ENCODE assay signal across 22 cellular contexts in genomic region chr7:71497233-71497946, GRCh38.
A peak's percentile ranks its signal among the peaks of the same experiment; 100 is the strongest.
DNase-seq lines count a peak whose midpoint lies in the region; ATAC-seq and TF ChIP-seq lines count a peak whose summit lies in the region.
"Had no signal": no experiment of that assay in that cellular context is flagged by ENCODE, and none has a peak within 500 bp of the region (broad histone marks: within the 10 kb centered on the region; RNA-seq: fewer than 3 reads in every experiment).

No MANE protein-coding gene starts in this region.

- no peak for TF ChIP-seq CTCF in gastrocnemius medialis (IDR thresholded peaks at IDR 0.05 in 4 of 5, conservative IDR thresholded peaks at IDR 0.05 in 1 of 5)
- TF ChIP-seq CTCF in activated CD8-positive, alpha-beta T cell treated with anti-CD3 and anti-CD28 coated beads for 36 hours (IDR thresholded peaks at IDR 0.05), result no peak

- in situ Hi-C loops in gastrocnemius medialis (cut with MboI; ENCODE audit: low sequenced_read_pairs in 4 of 4), result no loop called here

- CTCF ChIA-PET in activated CD8-positive, alpha-beta T cell treated with anti-CD3 and anti-CD28 coated beads for 36 hours (lab: Charles Lee), result no interaction called here

- no peaks in the 10 kb centered on the region for H3K36me3 Mint-ChIP-seq in activated CD8-positive, alpha-beta T cell treated with anti-CD3 and anti-CD28 coated beads for 36 hours (ENCODE audit: low read depth)
- no peaks in the 10 kb centered on the region for H3K36me3 Mint-ChIP-seq in natural killer cell treated with Interleukin-12 subunit alpha and Interleukin-12 subunit beta and Interleukin-15 and Interleukin-18, amount 100 ng/mL, for 72 hours
- H3K36me3 Mint-ChIP-seq: activated naive CD4-positive, alpha-beta T cell treated with anti-CD3 and anti-CD28 coated beads, Interleukin-2, amount 50 U/mL, for 24 hours; naive B cell had no signal

- TF ChIP-seq POLR2A in gastrocnemius medialis (IDR thresholded peaks at IDR 0.05), result no peak

- peaks cover 4% of the 10 kb centered on the region for H3K9me3 Mint-ChIP-seq in activated CD8-positive, alpha-beta T cell treated with anti-CD3 and anti-CD28 coated beads for 36 hours
- H3K9me3 Mint-ChIP-seq in natural killer cell treated with Interleukin-12 subunit alpha and Interleukin-12 subunit beta and Interleukin-15 and Interleukin-18, amount 100 ng/mL, for 72 hours, result peaks cover 7% of the 10 kb centered on the region

- H3K27me3 Mint-ChIP-seq in activated CD8-positive, alpha-beta T cell treated with anti-CD3 and anti-CD28 coated beads for 36 hours, result no peaks in the 10 kb centered on the region
- no peaks in the 10 kb centered on the region for H3K27me3 Mint-ChIP-seq in natural killer cell treated with Interleukin-12 subunit alpha and Interleukin-12 subunit beta and Interleukin-15 and Interleukin-18, amount 100 ng/mL, for 72 hours
- H3K27me3 Mint-ChIP-seq: activated naive CD4-positive, alpha-beta T cell treated with anti-CD3 and anti-CD28 coated beads, Interleukin-2, amount 50 U/mL, for 24 hours; naive B cell had no signal

- H3K4me1 Mint-ChIP-seq in activated CD8-positive, alpha-beta T cell treated with anti-CD3 and anti-CD28 coated beads for 36 hours (ENCODE audit: low read depth), result no peaks in the 10 kb centered on the region
- H3K4me1 Mint-ChIP-seq in natural killer cell treated with Interleukin-12 subunit alpha and Interleukin-12 subunit beta and Interleukin-15 and Interleukin-18, amount 100 ng/mL, for 72 hours (ENCODE audit: low read depth in 2 of 2), result no peaks in the 10 kb centered on the region
- H3K4me1 Mint-ChIP-seq: activated naive CD4-positive, alpha-beta T cell treated with anti-CD3 and anti-CD28 coated beads, Interleukin-2, amount 50 U/mL, for 24 hours; naive B cell had no signal

- peak overlapping the region in 3 of 4 donors; percentile 12 to 29 (median 18) for H3K27ac ChIP-seq in gastrocnemius medialis
- H3K27ac ChIP-seq: BLaER1 treated with 17β-estradiol and CSF1 and Interleukin-3, amounts not matched to agents 10 nM and 100 nM; right lobe of liver had no signal

- H3K4me1 ChIP-seq in gastrocnemius medialis, result no peaks in the 10 kb centered on the region
- H3K4me1 ChIP-seq: right lobe of liver had no signal

- no peak overlapping the region for H3K27ac Mint-ChIP-seq in activated CD8-positive, alpha-beta T cell treated with anti-CD3 and anti-CD28 coated beads for 36 hours
- no peak overlapping the region for H3K27ac Mint-ChIP-seq in natural killer cell treated with Interleukin-12 subunit alpha and Interleukin-12 subunit beta and Interleukin-15 and Interleukin-18, amount 100 ng/mL, for 72 hours
- H3K27ac Mint-ChIP-seq: activated naive CD4-positive, alpha-beta T cell treated with anti-CD3 and anti-CD28 coated beads, Interleukin-2, amount 50 U/mL, for 24 hours; activated T-cell treated with anti-CD3 and anti-CD28 coated beads, Interleukin-2, amount 50 U/mL, for 72 hours; naive B cell had no signal

- no peak overlapping the region for H3K4me3 Mint-ChIP-seq in activated CD8-positive, alpha-beta T cell treated with anti-CD3 and anti-CD28 coated beads for 36 hours
- no peak overlapping the region for H3K4me3 Mint-ChIP-seq in natural killer cell treated with Interleukin-12 subunit alpha and Interleukin-12 subunit beta and Interleukin-15 and Interleukin-18, amount 100 ng/mL, for 72 hours
- H3K4me3 Mint-ChIP-seq: activated naive CD4-positive, alpha-beta T cell treated with anti-CD3 and anti-CD28 coated beads, Interleukin-2, amount 50 U/mL, for 24 hours; activated T-cell treated with anti-CD3 and anti-CD28 coated beads, Interleukin-2, amount 50 U/mL, for 72 hours; naive B cell had no signal

- no peaks in the 10 kb centered on the region for H3K27me3 ChIP-seq in gastrocnemius medialis
- H3K27me3 ChIP-seq: BLaER1 treated with 17β-estradiol and CSF1 and Interleukin-3, amounts not matched to agents 10 nM and 100 nM; right lobe of liver had no signal

- H3K9me3 ChIP-seq in gastrocnemius medialis, result no peaks in the 10 kb centered on the region
- H3K9me3 ChIP-seq: right lobe of liver had no signal

- no peak overlapping the region for H3K4me3 ChIP-seq in gastrocnemius medialis
- H3K4me3 ChIP-seq: BLaER1 treated with 17β-estradiol and CSF1 and Interleukin-3, amounts not matched to agents 10 nM and 100 nM; lung; right lobe of liver had no signal

- POLR2A ChIA-PET in activated CD8-positive, alpha-beta T cell treated with anti-CD3 and anti-CD28 coated beads for 36 hours (lab: Charles Lee), result no interaction called here

- DNase-seq in Ammon's horn (ENCODE audit: low spot score) (peak; percentile 60), NOMO-1 treated with dmso at 0.1 percent for 144 hours (lab: John Stamatoyannopoulos, UW; ENCODE audit: unreplicated experiment) (peak; percentile 8), Right ventricle myocardium superior (peak; percentile 63), gastrocnemius medialis (peak; percentile 4 to 14), iPS-NIHi7 (ENCODE audit: extremely low spot score) (no peak), NCI-H510A treated with DMSO at 0.1 percent for 48 hours (lab: John Stamatoyannopoulos, UW) (no peak)
- no peak for DNase-seq in activated CD8-positive, alpha-beta T cell treated with anti-CD3 and anti-CD28 coated beads for 36 hours
- no peak for DNase-seq in natural killer cell treated with Interleukin-12 subunit alpha and Interleukin-12 subunit beta and Interleukin-15 and Interleukin-18, amount 100 ng/mL, for 72 hours (ENCODE audit: low spot score)
- DNase-seq: activated T-cell treated with anti-CD3 and anti-CD28 coated beads, Interleukin-2, amount 50 U/mL, for 72 hours; EL; islet precursor cell; Kasumi-1; naive B cell; NCI-H1092; NCI-H2081 treated with DMSO at 0.1 percent for 48 hours; NCI-H510A; right lobe of liver; stimulated activated naive CD4-positive, alpha-beta T cell treated with Interleukin-2 at 50 U/mL for 16 hours; SW 1271 had no signal

- H3K36me3 ChIP-seq in gastrocnemius medialis, result no peaks in the 10 kb centered on the region
- H3K36me3 ChIP-seq: BLaER1 treated with 17β-estradiol and CSF1 and Interleukin-3, amounts not matched to agents 10 nM and 100 nM; right lobe of liver had no signal

- ATAC-seq in Right ventricle myocardium superior (ENCODE audit: poor library complexity) (peak; percentile 86), gastrocnemius medialis (peak in 1 of 2 donors; percentile 58)
- no peak for ATAC-seq in activated CD8-positive, alpha-beta T cell treated with anti-CD3 and anti-CD28 coated beads for 36 hours
- no peak for ATAC-seq in natural killer cell treated with Interleukin-12 subunit alpha and Interleukin-12 subunit beta and Interleukin-15 and Interleukin-18, amount 100 ng/mL, for 72 hours
- ATAC-seq: activated T-cell treated with anti-CD3 and anti-CD28 coated beads, Interleukin-2, amount 50 U/mL, for 72 hours had no signal

- intact Hi-C loops in Right ventricle myocardium superior (cut with DNase I) (no loop called here), gastrocnemius medialis (cut with DNase I; ENCODE audit: low total_unique reads) (no loop called here)
- intact Hi-C loops in activated CD8-positive, alpha-beta T cell treated with anti-CD3 and anti-CD28 coated beads for 36 hours (cut with micrococcal nuclease), result no loop called here

Comparison
In these comparisons a context has a peak if more than half of its experiments do, and no peak if none do; other contexts are left out.
1. DNase-seq: peak in Ammon's horn (single experiment), NOMO-1 treated with dmso at 0.1 percent for 144 hours (single experiment), Right ventricle myocardium superior (single experiment) and gastrocnemius medialis (2 of 2); none in activated CD8-positive, alpha-beta T cell treated with anti-CD3 and anti-CD28 coated beads for 36 hours (single experiment), iPS-NIHi7 (single experiment), NCI-H510A treated with DMSO at 0.1 percent for 48 hours (single experiment) and natural killer cell treated with Interleukin-12 subunit alpha and Interleukin-12 subunit beta and Interleukin-15 and Interleukin-18, amount 100 ng/mL, for 72 hours (single experiment).